Comparison of ENCODE assay signal across 16 cellular contexts in genomic region chr3:106827515-106828213, GRCh38.
DNase-seq lines count a peak whose midpoint lies in the region; ATAC-seq and TF ChIP-seq lines count a peak whose summit lies in the region.
"Had no signal": no experiment of that assay in that cellular context is flagged by ENCODE, and none has a peak within 500 bp of the region (broad histone marks: within the 10 kb centered on the region; RNA-seq: fewer than 3 reads in every experiment).

No MANE protein-coding gene starts in this region.

- TF ChIP-seq CTCF in choroid plexus epithelial cell (conservative IDR thresholded peaks at IDR 0.05; ENCODE audit: low read depth, low read length) = no peak

- H3K4me3 ChIP-seq in choroid plexus epithelial cell (ENCODE audit: low read depth, low read length) = no peak overlapping the region
- H3K4me3 ChIP-seq: thoracic aorta had no signal

- DNase-seq in ELF-1 (ENCODE audit: low read depth, low spot score) (peak; percentile 33), M059J (ENCODE audit: low read depth) (peak; percentile 82), choroid plexus epithelial cell (ENCODE audit: low read depth) (peak; percentile 57), myocyte (ENCODE audit: low read depth) (peak; percentile 64), D341Med (ENCODE audit: low spot score) (no peak), hepatic stellate cell (ENCODE audit: low spot score) (no peak), pons (ENCODE audit: low spot score) (no peak)
- DNase-seq: activated CD8-positive, alpha-beta memory T cell treated with anti-CD3 and anti-CD28 coated beads, Interleukin-2, amount 50 U/mL, for 4 hours; activated naive CD4-positive, alpha-beta T cell treated with anti-CD3 and anti-CD28 coated beads, Interleukin-2, amount 50 U/mL, for 16 hours; C1 segment of cervical spinal cord; head of caudate nucleus; NCI-H1092 treated with DMSO at 0.1 percent for 48 hours; retina; stimulated activated CD4-positive, alpha-beta T cell treated with anti-CD3 and anti-CD28 coated beads, Interleukin-1b, Interleukin-23, amount 100 ng/mL, for 48 hours had no signal

- ATAC-seq in GM19324 (IDR thresholded peaks at IDR 0.05; ENCODE audit: low FRiP score, unreplicated experiment) = no peak

Comparison
In these comparisons a context has a peak if more than half of its experiments do, and no peak if none do; other contexts are left out.
1. DNase-seq: peak in ELF-1 (single experiment), M059J (single experiment), choroid plexus epithelial cell (single experiment) and myocyte (single experiment); none in D341Med (single experiment), hepatic stellate cell (single experiment) and pons (single experiment).